Comparison of ENCODE assay signal across 8 cellular contexts in the genomic region with DNA sequence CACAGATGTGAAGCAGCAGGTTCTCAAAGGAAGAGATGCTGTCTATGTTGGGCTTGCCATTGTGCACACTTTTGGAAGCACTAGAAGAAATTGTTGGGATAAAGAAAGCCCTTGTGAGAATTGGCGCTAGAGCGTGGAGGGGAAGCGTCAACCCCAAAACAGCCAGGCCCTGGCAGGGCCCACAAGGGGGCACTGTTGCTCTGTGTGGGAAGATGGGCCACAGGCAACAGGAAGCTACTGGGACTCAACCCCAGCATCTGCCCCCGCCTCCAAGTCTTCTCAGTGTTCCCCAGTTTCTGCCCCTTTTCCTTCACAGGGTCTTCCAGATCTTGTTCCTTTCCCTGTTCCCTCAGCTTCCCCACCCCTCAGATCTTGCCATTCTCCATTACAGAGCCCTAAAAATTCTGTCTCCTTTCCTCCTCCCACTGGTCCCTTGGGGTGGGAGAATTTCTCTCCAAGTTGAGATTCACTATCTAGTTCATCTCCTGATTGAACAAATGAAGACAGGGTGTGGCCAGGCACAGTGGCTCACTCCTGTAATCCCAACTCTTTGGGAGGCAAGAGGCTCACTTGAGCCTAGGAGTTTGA.
DNase-seq lines count a peak whose midpoint lies in the region; ATAC-seq and TF ChIP-seq lines count a peak whose summit lies in the region.

No MANE protein-coding gene starts in this region.

- H3K4me1 Mint-ChIP-seq in activated T-helper 17 cell treated with anti-CD3 and anti-CD28 coated beads, Interleukin-2, amount 50 U/mL, for 72 hours, result no peaks in the 10 kb centered on the region
- no peaks in the 10 kb centered on the region for H3K4me1 Mint-ChIP-seq in progenitor cell of endocrine pancreas (ENCODE audit: low read depth)

- no peaks in the 10 kb centered on the region for H3K9me3 Mint-ChIP-seq in activated T-helper 17 cell treated with anti-CD3 and anti-CD28 coated beads, Interleukin-2, amount 50 U/mL, for 72 hours
- peaks cover 18% of the 10 kb centered on the region for H3K9me3 Mint-ChIP-seq in progenitor cell of endocrine pancreas (ENCODE audit: low read depth)

- no peak overlapping the region for H3K27ac Mint-ChIP-seq in activated T-helper 17 cell treated with anti-CD3 and anti-CD28 coated beads, Interleukin-2, amount 50 U/mL, for 72 hours
- no peak overlapping the region for H3K27ac Mint-ChIP-seq in progenitor cell of endocrine pancreas

- H3K4me3 Mint-ChIP-seq in activated T-helper 17 cell treated with anti-CD3 and anti-CD28 coated beads, Interleukin-2, amount 50 U/mL, for 72 hours, result no peak overlapping the region
- no peak overlapping the region for H3K4me3 Mint-ChIP-seq in progenitor cell of endocrine pancreas (ENCODE audit: low read depth)

- DNase-seq in NK-92 treated with Interleukin-12 subunit alpha and Interleukin-12 subunit beta, amount 100 ng/mL, for 24 hours (lab: John Stamatoyannopoulos, UW), result peak; percentile 7
- DNase-seq in NK-92 (lab: John Stamatoyannopoulos, UW; ENCODE audit: unreplicated experiment), result no peak
- DNase-seq in RPMI8226, result peak; percentile 70
- DNase-seq in germinal center (ENCODE audit: low spot score), result peak; percentile 42
- peak; percentile 34 for DNase-seq in progenitor cell of endocrine pancreas (ENCODE audit: low spot score, unreplicated experiment)
- DNase-seq in NCI-H446 treated with DMSO at 0.1 percent for 48 hours (lab: John Stamatoyannopoulos, UW), result no peak

- peaks cover 5% of the 10 kb centered on the region for H3K27me3 Mint-ChIP-seq in activated T-helper 17 cell treated with anti-CD3 and anti-CD28 coated beads, Interleukin-2, amount 50 U/mL, for 72 hours
- H3K27me3 Mint-ChIP-seq in progenitor cell of endocrine pancreas, result no peaks in the 10 kb centered on the region

- ATAC-seq in HG03066 (IDR thresholded peaks at IDR 0.05; ENCODE audit: low read depth, unreplicated experiment), result peak; percentile 75
- peak; percentile 75 for ATAC-seq in activated T-helper 17 cell treated with anti-CD3 and anti-CD28 coated beads, Interleukin-2, amount 50 U/mL, for 72 hours (replicated peaks)

- no peaks in the 10 kb centered on the region for H3K36me3 Mint-ChIP-seq in activated T-helper 17 cell treated with anti-CD3 and anti-CD28 coated beads, Interleukin-2, amount 50 U/mL, for 72 hours (ENCODE audit: low read depth)
- no peaks in the 10 kb centered on the region for H3K36me3 Mint-ChIP-seq in progenitor cell of endocrine pancreas (ENCODE audit: insufficient read depth)

- TF ChIP-seq CTCF in progenitor cell of endocrine pancreas (IDR thresholded peaks at IDR 0.05; ENCODE audit: unreplicated experiment), result peak; percentile 67

Comparison
In these comparisons a context has a peak if more than half of its experiments do, and no peak if none do; other contexts are left out.
1. DNase-seq: peak in NK-92 treated with Interleukin-12 subunit alpha and Interleukin-12 subunit beta, amount 100 ng/mL, for 24 hours (single experiment), RPMI8226 (single experiment), germinal center (single experiment) and progenitor cell of endocrine pancreas (single experiment); none in NK-92 (single experiment) and NCI-H446 treated with DMSO at 0.1 percent for 48 hours (single experiment).